In genomic region chr6:28135393-28135792, GRCh38 we compare ENCODE assay signal across 9 cellular contexts. TPM values are rescaled to one million over a fixed set of nuclear protein-coding genes. Genes with fewer than 3 reads are reported as not detected.
DNase-seq lines count a peak whose midpoint lies in the region; ATAC-seq and TF ChIP-seq lines count a peak whose summit lies in the region.
"Had no signal": no experiment of that assay in that cellular context is flagged by ENCODE, and none has a peak within 500 bp of the region (broad histone marks: within the 10 kb centered on the region; RNA-seq: fewer than 3 reads in every experiment).

No MANE protein-coding gene starts in this region.

- no peak for TF ChIP-seq CTCF in gastroesophageal sphincter (IDR thresholded peaks at IDR 0.05)

- H3K4me1 ChIP-seq in right cardiac atrium (ENCODE audit: control insufficient read depth, insufficient read depth, low read length) (no peaks in the 10 kb centered on the region), SJSA1 (replicated peaks) (peaks cover 11% of the 10 kb centered on the region), gastroesophageal sphincter (peaks cover 11 to 47% (median 15%) of the 10 kb centered on the region in 3 donors)
- H3K4me1 ChIP-seq: parathyroid adenoma had no signal

- intact Hi-C loops in right cardiac atrium (cut with DNase I), result loop anchor here (10.0 kb wide), 2 partner anchors 119 to 219 kb away; partner anchors contain the start of genes NKAPL (in 2 of the 4) and ZKSCAN4 (in 2 of the 4)
- intact Hi-C loops in left ventricle myocardium superior (cut with micrococcal nuclease), result loop anchor here (10.0 kb wide), 1 partner anchor 219 kb away; no protein-coding TSS in a partner anchor

- DNase-seq in right cardiac atrium, result no peak
- no peak for DNase-seq in left ventricle myocardium superior
- no peak for DNase-seq in SJSA1 (ENCODE audit: low read depth in 1 of 2, low spot score in 2 of 2)
- no peak for DNase-seq in NCI-H446 (lab: John Stamatoyannopoulos, UW)
- DNase-seq in NCI-H1436 (lab: John Stamatoyannopoulos, UW), result no peak
- no peak for DNase-seq in NCI-H774 (lab: John Stamatoyannopoulos, UW)
- DNase-seq in COLO829 (ENCODE audit: low spot score), result no peak

- H3K27me3 ChIP-seq in right cardiac atrium (ENCODE audit: control insufficient read depth, insufficient read depth) (no peaks in the 10 kb centered on the region), SJSA1 (replicated peaks) (no peaks in the 10 kb centered on the region), gastroesophageal sphincter (no peaks in the 10 kb centered on the region)

- ATAC-seq in right cardiac atrium (no peak), left ventricle myocardium superior (no peak), gastroesophageal sphincter (no peak)

- no peak for TF ChIP-seq EP300 in gastroesophageal sphincter (IDR thresholded peaks at IDR 0.05)

- TF ChIP-seq POLR2A in gastroesophageal sphincter (IDR thresholded peaks at IDR 0.05), result no peak

- H3K4me3 ChIP-seq in right cardiac atrium (ENCODE audit: low read length), result peak overlapping the region; percentile 66
- H3K4me3 ChIP-seq in SJSA1, result peak overlapping the region; percentile 54
- H3K4me3 ChIP-seq in gastroesophageal sphincter, result peak overlapping the region in 1 of 2 donors; percentile 84

- no peak overlapping the region for H3K27ac ChIP-seq in right cardiac atrium (ENCODE audit: low read length)
- no peak overlapping the region for H3K27ac ChIP-seq in SJSA1
- peak overlapping the region in 3 of 4 donors; percentile 96 to 97 (median 96) for H3K27ac ChIP-seq in gastroesophageal sphincter

- WGBS in right cardiac atrium, result 13% methylated on average over 3 of the region's 3 CpGs
- WGBS in gastroesophageal sphincter (ENCODE audit: low coverage in 1 of 2), 2 donors, result 4 to 11% methylated on average over 3 of the region's 3 CpGs

- H3K36me3 ChIP-seq in SJSA1 (peaks cover 18% of the 10 kb centered on the region), gastroesophageal sphincter (peaks cover 0 to 18% of the 10 kb centered on the region in 2 donors)

- no peaks in the 10 kb centered on the region for H3K9me3 ChIP-seq in right cardiac atrium (ENCODE audit: control insufficient read depth, low read length)
- H3K9me3 ChIP-seq in SJSA1 (replicated peaks), result no peaks in the 10 kb centered on the region
- H3K9me3 ChIP-seq in gastroesophageal sphincter, result no peaks in the 10 kb centered on the region

RNA-seq across cellular contexts. Expression of gene ZKSCAN8, which starts 6.3 kb away (rescaled TPM):
- total RNA-seq in right cardiac atrium (10 to 100 TPM; 15.2 to 18.2 (median 16.3) TPM), left ventricle myocardium superior (13.9 TPM), gastroesophageal sphincter (10 to 100 TPM; 22.0 to 32.7 (median 29.6) TPM)
- polyA plus RNA-seq in right cardiac atrium, result 5.5 TPM
- 8.2 and 12.4 TPM in 2 replicates for total RNA-seq in SJSA1 (2014; rRNA removed; shearing (Covaris generic))

RNA-seq across cellular contexts. Expression of gene ZSCAN16, which starts 11.0 kb away (rescaled TPM):
- total RNA-seq in right cardiac atrium (1 to 10 TPM; 2.5 to 3.2 (median 2.8) TPM), left ventricle myocardium superior (2.2 TPM), gastroesophageal sphincter (1 to 10 TPM; 4.4 to 7.1 (median 5.0) TPM)
- polyA plus RNA-seq in right cardiac atrium, result 2.9 TPM
- total RNA-seq in SJSA1 (2014; rRNA removed; shearing (Covaris generic)), result 0.31 and 1.2 TPM in 2 replicates

RNA-seq across cellular contexts. Expression of gene ZNF165, which starts 55.0 kb away (rescaled TPM):
- total RNA-seq in right cardiac atrium (under 1 TPM; 0.28 to 0.83 (median 0.47) TPM), left ventricle myocardium superior (0.62 TPM), gastroesophageal sphincter (1 to 10 TPM in 1 of 4 donors, under 1 TPM in 3; 0.77 to 1.6 (median 0.80) TPM)
- 0.36 TPM for polyA plus RNA-seq in right cardiac atrium
- 0.08 TPM in 1 of 2 replicates, not detected in the other for total RNA-seq in SJSA1 (2014; rRNA removed; shearing (Covaris generic))

Comparison
In these comparisons a context has a peak if more than half of its experiments do, and no peak if none do; other contexts are left out.
1. H3K27ac ChIP-seq: peak in gastroesophageal sphincter (3 of 4); none in right cardiac atrium (single experiment) and SJSA1 (single experiment).